In genomic region chr4:120940547-120940946, GRCh38 we compare ENCODE assay signal across 25 cellular contexts. TPM values are rescaled to one million over a fixed set of nuclear protein-coding genes. Genes with fewer than 3 reads are reported as not detected.
"Had no signal": no experiment of that assay in that cellular context is flagged by ENCODE, and none has a peak within 500 bp of the region (broad histone marks: within the 10 kb centered on the region; RNA-seq: fewer than 3 reads in every experiment).

No MANE protein-coding gene starts in this region.

- H3K36me3 Mint-ChIP-seq: activated naive CD4-positive, alpha-beta T cell treated with anti-CD3 and anti-CD28 coated beads, Interleukin-2, amount 10 ng/mL, durations not matched to agents 7 days and 5 days; activated naive CD8-positive, alpha-beta T cell treated with anti-CD3 and anti-CD28 coated beads, Interleukin-2, amount 10 ng/mL, durations not matched to agents 7 days and 5 days had no signal

- H3K27me3 ChIP-seq: adrenal gland had no signal

- H3K4me1 ChIP-seq: adrenal gland had no signal

- DNase-seq: activated CD4-positive, alpha-beta memory T cell treated with anti-CD3 and anti-CD28 coated beads, Interleukin-2, amount 10 ng/mL, durations not matched to agents 7 days and 5 days; activated CD4-positive, alpha-beta T cell treated with anti-CD3 and anti-CD28 coated beads, Interleukin-2, amount 50 U/mL, for 1 hour; activated CD4-positive, CD25-positive, alpha-beta regulatory T cell; activated gamma-delta T cell treated with Interleukin-2 at 50 U/mL for 16 hours; activated naive CD4-positive, alpha-beta T cell treated with anti-CD3 and anti-CD28 coated beads, Interleukin-2, amount 10 ng/mL, durations not matched to agents 7 days and 5 days; activated naive CD8-positive, alpha-beta T cell treated with anti-CD3 and anti-CD28 coated beads, Interleukin-2, amount 10 ng/mL, durations not matched to agents 7 days and 5 days; activated T-cell treated with anti-CD3 and anti-CD28 coated beads for 4 hours; activated T-cell treated with anti-CD3 and anti-CD28 coated beads, Interleukin-2, amount 50 U/mL, for 48 hours; adrenal gland; aorta; Karpas-422; MM.1S; NCI-H1105; NCI-H1436 treated with DMSO at 0.1 percent for 48 hours; NCI-H187; NCI-H2081; NCI-H510A treated with DMSO at 0.1 percent for 48 hours; NCI-H69; PC-3; T-cell; T-helper 2 cell; T1000 had no signal

- H3K9me3 ChIP-seq: adrenal gland had no signal

- ATAC-seq: K562, T-cell had no signal

- H3K4me3 Mint-ChIP-seq: activated CD4-positive, alpha-beta memory T cell treated with anti-CD3 and anti-CD28 coated beads, Interleukin-2, amount 10 ng/mL, durations not matched to agents 7 days and 5 days; activated naive CD4-positive, alpha-beta T cell treated with anti-CD3 and anti-CD28 coated beads, Interleukin-2, amount 10 ng/mL, durations not matched to agents 7 days and 5 days; activated naive CD8-positive, alpha-beta T cell treated with anti-CD3 and anti-CD28 coated beads, Interleukin-2, amount 10 ng/mL, durations not matched to agents 7 days and 5 days; T-cell had no signal

- H3K9me3 Mint-ChIP-seq: activated CD4-positive, alpha-beta memory T cell treated with anti-CD3 and anti-CD28 coated beads, Interleukin-2, amount 10 ng/mL, durations not matched to agents 7 days and 5 days; activated naive CD4-positive, alpha-beta T cell treated with anti-CD3 and anti-CD28 coated beads, Interleukin-2, amount 10 ng/mL, durations not matched to agents 7 days and 5 days; activated T-helper 2 cell treated with anti-CD3 and anti-CD28 coated beads, Interferon-gamma antibody, Interleukin-2, Interleukin-4, amounts not matched to agents 10 μg/mL and 5 μg/mL and 100 μg/mL, durations not matched to agents 14 hours and 24 hours and 36 hours had no signal

- H3K4me3 ChIP-seq: adrenal gland, K562, SK-N-MC had no signal

- H3K4me1 Mint-ChIP-seq: activated CD4-positive, alpha-beta memory T cell treated with anti-CD3 and anti-CD28 coated beads, Interleukin-2, amount 10 ng/mL, durations not matched to agents 7 days and 5 days; activated naive CD4-positive, alpha-beta T cell treated with anti-CD3 and anti-CD28 coated beads, Interleukin-2, amount 10 ng/mL, durations not matched to agents 7 days and 5 days; activated naive CD8-positive, alpha-beta T cell treated with anti-CD3 and anti-CD28 coated beads, Interleukin-2, amount 10 ng/mL, durations not matched to agents 7 days and 5 days; T-cell had no signal

- H3K36me3 ChIP-seq: adrenal gland had no signal

- H3K27ac Mint-ChIP-seq: activated CD4-positive, alpha-beta memory T cell treated with anti-CD3 and anti-CD28 coated beads, Interleukin-2, amount 10 ng/mL, durations not matched to agents 7 days and 5 days; activated naive CD4-positive, alpha-beta T cell treated with anti-CD3 and anti-CD28 coated beads, Interleukin-2, amount 10 ng/mL, durations not matched to agents 7 days and 5 days; activated naive CD8-positive, alpha-beta T cell treated with anti-CD3 and anti-CD28 coated beads, Interleukin-2, amount 10 ng/mL, durations not matched to agents 7 days and 5 days; activated T-helper 2 cell treated with anti-CD3 and anti-CD28 coated beads, Interferon-gamma antibody, Interleukin-2, Interleukin-4, amounts not matched to agents 10 μg/mL and 5 μg/mL and 100 μg/mL, durations not matched to agents 14 hours and 24 hours and 36 hours; T-cell had no signal

- H3K27me3 Mint-ChIP-seq: activated naive CD4-positive, alpha-beta T cell treated with anti-CD3 and anti-CD28 coated beads, Interleukin-2, amount 10 ng/mL, durations not matched to agents 7 days and 5 days; activated naive CD8-positive, alpha-beta T cell treated with anti-CD3 and anti-CD28 coated beads, Interleukin-2, amount 10 ng/mL, durations not matched to agents 7 days and 5 days had no signal

- H3K27ac ChIP-seq: adrenal gland, SK-N-MC had no signal

RNA-seq across cellular contexts. Expression of gene PRDM5, which starts 18.0 kb away (rescaled TPM):
- total RNA-seq: activated T-helper 2 cell treated with anti-CD3 and anti-CD28 coated beads, Interferon-gamma antibody, Interleukin-2, Interleukin-4, amounts not matched to agents 10 μg/mL and 5 μg/mL and 100 μg/mL, durations not matched to agents 14 hours and 24 hours and 36 hours; K562 had no signal
